11 cellular contexts compared by ENCODE assay signal in genomic region chr12:101828463-101829196, GRCh38. TPM values are rescaled to one million over a fixed set of nuclear protein-coding genes. Genes with fewer than 3 reads are reported as not detected.
DNase-seq lines count a peak whose midpoint lies in the region; ATAC-seq and TF ChIP-seq lines count a peak whose summit lies in the region.
"Had no signal": no experiment of that assay in that cellular context is flagged by ENCODE, and none has a peak within 500 bp of the region (broad histone marks: within the 10 kb centered on the region; RNA-seq: fewer than 3 reads in every experiment).

No MANE protein-coding gene starts in this region.

- intact Hi-C loops in activated CD4-positive, alpha-beta memory T cell treated with anti-CD3 and anti-CD28 coated beads for 36 hours (cut with micrococcal nuclease) = no loop called here
- intact Hi-C loops in posterior vena cava (cut with DNase I) = no loop called here
- intact Hi-C loops in vagina (cut with DNase I) = no loop called here

- H3K27me3 ChIP-seq in rectal smooth muscle tissue (ENCODE audit: control insufficient read depth, insufficient read depth, low read length) = no peaks in the 10 kb centered on the region
- no peaks in the 10 kb centered on the region for H3K27me3 ChIP-seq in vagina

- H3K27ac Mint-ChIP-seq in activated CD4-positive, alpha-beta memory T cell treated with anti-CD3 and anti-CD28 coated beads, Interleukin-2, amount 10 ng/mL, durations not matched to agents 7 days and 5 days = no peak overlapping the region
- no peak overlapping the region for H3K27ac Mint-ChIP-seq in activated CD4-positive, alpha-beta memory T cell treated with anti-CD3 and anti-CD28 coated beads for 36 hours
- H3K27ac Mint-ChIP-seq in activated naive CD8-positive, alpha-beta T cell treated with anti-CD3 and anti-CD28 coated beads, Interleukin-2, amount 50 U/mL, for 24 hours = peak overlapping the region; percentile 49

- H3K36me3 Mint-ChIP-seq in activated CD4-positive, alpha-beta memory T cell treated with anti-CD3 and anti-CD28 coated beads, Interleukin-2, amount 10 ng/mL, durations not matched to agents 7 days and 5 days (ENCODE audit: low read depth) = peaks cover 6% of the 10 kb centered on the region
- no peaks in the 10 kb centered on the region for H3K36me3 Mint-ChIP-seq in activated CD4-positive, alpha-beta memory T cell treated with anti-CD3 and anti-CD28 coated beads for 36 hours
- peaks cover 4% of the 10 kb centered on the region for H3K36me3 Mint-ChIP-seq in activated naive CD8-positive, alpha-beta T cell treated with anti-CD3 and anti-CD28 coated beads, Interleukin-2, amount 50 U/mL, for 24 hours (ENCODE audit: low read depth)

- no peak for TF ChIP-seq POLR2A in vagina (IDR thresholded peaks at IDR 0.05)

- H3K9me3 ChIP-seq in vagina = no peaks in the 10 kb centered on the region
- H3K9me3 ChIP-seq: mucosa of descending colon had no signal

- H3K4me3 Mint-ChIP-seq in activated CD4-positive, alpha-beta memory T cell treated with anti-CD3 and anti-CD28 coated beads, Interleukin-2, amount 10 ng/mL, durations not matched to agents 7 days and 5 days = peak overlapping the region; percentile 96
- H3K4me3 Mint-ChIP-seq in activated CD4-positive, alpha-beta memory T cell treated with anti-CD3 and anti-CD28 coated beads for 36 hours = no peak overlapping the region
- H3K4me3 Mint-ChIP-seq in activated naive CD8-positive, alpha-beta T cell treated with anti-CD3 and anti-CD28 coated beads, Interleukin-2, amount 50 U/mL, for 24 hours = peak overlapping the region; percentile 93

- no peak for DNase-seq in activated CD4-positive, alpha-beta memory T cell treated with anti-CD3 and anti-CD28 coated beads, Interleukin-2, amount 10 ng/mL, durations not matched to agents 7 days and 5 days
- no peak for DNase-seq in activated CD4-positive, alpha-beta memory T cell treated with anti-CD3 and anti-CD28 coated beads for 36 hours
- peak; percentile 38 for DNase-seq in NCI-H146 (lab: John Stamatoyannopoulos, UW)
- DNase-seq in activated naive CD8-positive, alpha-beta T cell treated with anti-CD3 and anti-CD28 coated beads, Interleukin-2, amount 50 U/mL, for 24 hours = no peak
- no peak for DNase-seq in posterior vena cava (ENCODE audit: low spot score)
- DNase-seq in ecto neural progenitor cell (ENCODE audit: low spot score) = no peak
- DNase-seq in vagina (ENCODE audit: extremely low spot score in 2 of 2) = no peak
- DNase-seq: mucosa of descending colon, NCI-H1436 had no signal

- no peaks in the 10 kb centered on the region for H3K27me3 Mint-ChIP-seq in activated CD4-positive, alpha-beta memory T cell treated with anti-CD3 and anti-CD28 coated beads, Interleukin-2, amount 10 ng/mL, durations not matched to agents 7 days and 5 days
- no peaks in the 10 kb centered on the region for H3K27me3 Mint-ChIP-seq in activated CD4-positive, alpha-beta memory T cell treated with anti-CD3 and anti-CD28 coated beads for 36 hours
- H3K27me3 Mint-ChIP-seq in activated naive CD8-positive, alpha-beta T cell treated with anti-CD3 and anti-CD28 coated beads, Interleukin-2, amount 50 U/mL, for 24 hours = no peaks in the 10 kb centered on the region

- TF ChIP-seq CTCF in vagina (IDR thresholded peaks at IDR 0.05) = no peak

- ATAC-seq in activated naive CD8-positive, alpha-beta T cell treated with anti-CD3 and anti-CD28 coated beads, Interleukin-2, amount 50 U/mL, for 24 hours = no peak
- ATAC-seq: mucosa of descending colon had no signal

- H3K4me3 ChIP-seq in rectal smooth muscle tissue (ENCODE audit: low read length) = peak overlapping the region; percentile 29
- no peak overlapping the region for H3K4me3 ChIP-seq in vagina
- H3K4me3 ChIP-seq: mucosa of descending colon had no signal

- H3K36me3 ChIP-seq in rectal smooth muscle tissue (ENCODE audit: control insufficient read depth, insufficient read depth, low read length) (no peaks in the 10 kb centered on the region), vagina (no peaks in the 10 kb centered on the region)

- H3K27ac ChIP-seq in rectal smooth muscle tissue (ENCODE audit: low read depth, low read length) (no peak overlapping the region), vagina (no peak overlapping the region)
- H3K27ac ChIP-seq: coronary artery had no signal

- H3K4me1 ChIP-seq in rectal smooth muscle tissue (ENCODE audit: control insufficient read depth, insufficient read depth, low read length) (peaks cover 10% of the 10 kb centered on the region), vagina (peaks cover 21% of the 10 kb centered on the region)

- CTCF ChIA-PET in activated CD4-positive, alpha-beta memory T cell treated with anti-CD3 and anti-CD28 coated beads, Interleukin-2, amount 10 ng/mL, durations not matched to agents 7 days and 5 days (lab: Charles Lee) = interaction anchor here (0.7 to 9.8 kb wide), 8 partner anchors 11 to 414 kb away, joined by 3 to 143 read pairs (median 6); partner anchors contain the start of gene DRAM1
- CTCF ChIA-PET in activated CD4-positive, alpha-beta memory T cell treated with anti-CD3 and anti-CD28 coated beads for 36 hours (lab: Charles Lee) = interaction anchor here (1.5 to 12.5 kb wide), 5 partner anchors 8 to 56 kb away, joined by 3 to 155 read pairs (median 64); no protein-coding TSS in a partner anchor

- no peak overlapping the region for H3K9ac ChIP-seq in rectal smooth muscle tissue (ENCODE audit: low read length)

- no peaks in the 10 kb centered on the region for H3K9me3 Mint-ChIP-seq in activated CD4-positive, alpha-beta memory T cell treated with anti-CD3 and anti-CD28 coated beads, Interleukin-2, amount 10 ng/mL, durations not matched to agents 7 days and 5 days
- no peaks in the 10 kb centered on the region for H3K9me3 Mint-ChIP-seq in activated CD4-positive, alpha-beta memory T cell treated with anti-CD3 and anti-CD28 coated beads for 36 hours
- no peaks in the 10 kb centered on the region for H3K9me3 Mint-ChIP-seq in activated naive CD8-positive, alpha-beta T cell treated with anti-CD3 and anti-CD28 coated beads, Interleukin-2, amount 50 U/mL, for 24 hours

- peaks cover 61% of the 10 kb centered on the region for H3K4me1 Mint-ChIP-seq in activated CD4-positive, alpha-beta memory T cell treated with anti-CD3 and anti-CD28 coated beads, Interleukin-2, amount 10 ng/mL, durations not matched to agents 7 days and 5 days
- H3K4me1 Mint-ChIP-seq in activated CD4-positive, alpha-beta memory T cell treated with anti-CD3 and anti-CD28 coated beads for 36 hours (ENCODE audit: low read depth) = peaks cover 52% of the 10 kb centered on the region
- H3K4me1 Mint-ChIP-seq in activated naive CD8-positive, alpha-beta T cell treated with anti-CD3 and anti-CD28 coated beads, Interleukin-2, amount 50 U/mL, for 24 hours = peaks cover 66% of the 10 kb centered on the region

- POLR2A ChIA-PET in activated CD4-positive, alpha-beta memory T cell treated with anti-CD3 and anti-CD28 coated beads, Interleukin-2, amount 10 ng/mL, durations not matched to agents 7 days and 5 days (lab: Charles Lee) = interaction anchor here (0.6 to 13.6 kb wide), 9 partner anchors 11 to 59 kb away, joined by 3 to 148 read pairs (median 7); partner anchors contain the start of gene DRAM1
- POLR2A ChIA-PET in activated CD4-positive, alpha-beta memory T cell treated with anti-CD3 and anti-CD28 coated beads for 36 hours (lab: Charles Lee) = no interaction called here

RNA-seq across cellular contexts. Expression of gene GNPTAB, which starts 2.1 kb away (rescaled TPM):
- total RNA-seq in activated CD4-positive, alpha-beta memory T cell treated with anti-CD3 and anti-CD28 coated beads, Interleukin-2, amount 10 ng/mL, durations not matched to agents 7 days and 5 days = 10 to 100 TPM; 55.0 to 57.5 TPM
- total RNA-seq in activated CD4-positive, alpha-beta memory T cell treated with anti-CD3 and anti-CD28 coated beads for 36 hours = 10 to 100 TPM; 19.6 to 20.2 TPM
- 10 to 100 TPM; 37.0 to 42.8 TPM for total RNA-seq in posterior vena cava
- 28.7 TPM for total RNA-seq in vagina

RNA-seq across cellular contexts. Expression of gene DRAM1, which starts 48.8 kb away (rescaled TPM):
- 1 to 10 TPM; 4.0 TPM for total RNA-seq in activated CD4-positive, alpha-beta memory T cell treated with anti-CD3 and anti-CD28 coated beads, Interleukin-2, amount 10 ng/mL, durations not matched to agents 7 days and 5 days
- total RNA-seq in activated CD4-positive, alpha-beta memory T cell treated with anti-CD3 and anti-CD28 coated beads for 36 hours = 1 to 10 TPM; 2.6 to 2.8 TPM
- total RNA-seq in posterior vena cava (10 to 100 TPM; 29.0 to 31.3 TPM), vagina (18.9 TPM)
